8 cellular contexts compared by ENCODE assay signal in genomic region chr14:89399594-89400068, GRCh38. TPM values are rescaled to one million over a fixed set of nuclear protein-coding genes. Genes with fewer than 3 reads are reported as not detected.
DNase-seq lines count a peak whose midpoint lies in the region; ATAC-seq, FAIRE-seq and TF ChIP-seq lines count a peak whose summit lies in the region.

No MANE protein-coding gene starts in this region.

- TF ChIP-seq CTCF in HFF-Myc (IDR thresholded peaks at IDR 0.05; ENCODE audit: low read depth, low read length, missing control alignments): no peak
- no peak for TF ChIP-seq CTCF in RWPE2 (IDR thresholded peaks at IDR 0.05; ENCODE audit: poor library complexity, severe bottlenecking)
- TF ChIP-seq CTCF in cardiac muscle cell (IDR thresholded peaks at IDR 0.05; ENCODE audit: low read depth, low read length): no peak

- H3K4me3 ChIP-seq in HFF-Myc (replicated peaks; ENCODE audit: low read depth, low read length) (no peak overlapping the region), RWPE2 (ENCODE audit: severe bottlenecking) (no peak overlapping the region), cardiac muscle cell (no peak overlapping the region)

- FAIRE-seq in H54 (lab: Jason Lieb, UNC) (no peak), urothelium cell line (lab: Jason Lieb, UNC) (no peak)

- intact Hi-C loops in sciatic nerve (cut with DNase I): no loop called here

- DNase-seq in HFF-Myc (ENCODE audit: extremely low read depth, low read depth) (peak; percentile 72), RWPE2 (ENCODE audit: low spot score) (peak; percentile 12), cardiac muscle cell (ENCODE audit: low read depth in 1 of 2, low spot score in 1 of 2) (peak; percentile 54 to 92), sciatic nerve (ENCODE audit: low spot score) (peak; percentile 42), H54 (ENCODE audit: insufficient read length, low spot score) (no peak), urothelium cell line (ENCODE audit: low spot score) (no peak), NK-92 (lab: John Stamatoyannopoulos, UW; ENCODE audit: unreplicated experiment) (no peak)
- no peak for DNase-seq in stimulated activated CD4-positive, alpha-beta T cell treated with anti-CD3 and anti-CD28 coated beads, Interleukin-1b, Interleukin-23, amount 100 ng/mL, for 48 hours

- ATAC-seq in RWPE2 (ENCODE audit: low read depth): no peak
- no peak for ATAC-seq in sciatic nerve

- H3K36me3 ChIP-seq in RWPE2 (ENCODE audit: low read depth): no peaks in the 10 kb centered on the region
- no peaks in the 10 kb centered on the region for H3K36me3 ChIP-seq in cardiac muscle cell

- H3K4me1 ChIP-seq in RWPE2 (ENCODE audit: insufficient read depth, poor library complexity, severe bottlenecking) (no peaks in the 10 kb centered on the region), cardiac muscle cell (ENCODE audit: low read depth) (peaks cover 16% of the 10 kb centered on the region)

- H3K9me3 ChIP-seq in RWPE2 (ENCODE audit: severe bottlenecking) (no peaks in the 10 kb centered on the region), cardiac muscle cell (ENCODE audit: low read depth) (no peaks in the 10 kb centered on the region)

- TF ChIP-seq POLR2A in H54 (IDR thresholded peaks at IDR 0.05; ENCODE audit: low read depth, low read length): no peak

- H3K27me3 ChIP-seq in RWPE2 (ENCODE audit: insufficient read depth, poor library complexity, severe bottlenecking) (no peaks in the 10 kb centered on the region), cardiac muscle cell (no peaks in the 10 kb centered on the region)

- H3K27ac ChIP-seq in RWPE2 (ENCODE audit: poor library complexity, severe bottlenecking): no peak overlapping the region
- peak overlapping the region; percentile 56 for H3K27ac ChIP-seq in cardiac muscle cell

RNA-seq across cellular contexts. Expression of gene FOXN3, which starts 17.4 kb away (rescaled TPM):
- total RNA-seq in cardiac muscle cell (51.7 and 74.8 TPM in 2 replicates), sciatic nerve (80.9 TPM)
- polyA plus RNA-seq in cardiac muscle cell: 43.8 and 64.2 TPM in 2 replicates

Comparison
In these comparisons a context has a peak if more than half of its experiments do, and no peak if none do; other contexts are left out.
1. DNase-seq: peak in HFF-Myc (single experiment), RWPE2 (single experiment), cardiac muscle cell (2 of 2) and sciatic nerve (single experiment); none in H54 (single experiment), urothelium cell line (single experiment), stimulated activated CD4-positive, alpha-beta T cell treated with anti-CD3 and anti-CD28 coated beads, Interleukin-1b, Interleukin-23, amount 100 ng/mL, for 48 hours (single experiment) and NK-92 (single experiment).